1 cellular context compared by ENCODE assay signal in genomic region chr16:11915644-11916523, GRCh38.
A peak's percentile ranks its signal among the peaks of the same experiment; 100 is the strongest.
TF ChIP-seq lines count a peak whose summit lies in the region.

GSPT1 (minus strand) TSS chr16:11915956; CDS start chr16:11915720, 236 bp downstream.

TF ChIP-seq in HepG2, 621 proteins besides CTCF, POLR2A, EP300 and RAD21 (continued from another document and continues in another):
- TF ChIP-seq TAF15 (IDR thresholded peaks at IDR 0.05; ENCODE audit: low read depth, low read length, poor library complexity, severe bottlenecking) (peak; percentile 98), ZNF549 (CRISPR knock-in tag; IDR thresholded peaks at IDR 0.05) (no peak; the same call in 1 of the 2 replicates), TCF7 (IDR thresholded peaks at IDR 0.05; ENCODE audit: low read depth) (0 out of 2 replicates have a peak, but pooled peaks have one; percentile 7), ZKSCAN8 (CRISPR knock-in tag; IDR thresholded peaks at IDR 0.05; ENCODE audit: borderline replicate concordance) (peak; percentile 69; the same call in 1 of the 2 replicates), DNMT3B (CRISPR knock-in tag; conservative IDR thresholded peaks at IDR 0.05) (peak; percentile 84; the same call in 1 of the 2 replicates), TEAD3 (CRISPR knock-in tag; optimal IDR thresholded peaks at IDR 0.05; ENCODE audit: borderline replicate concordance) (peak; percentile 66), ZNF318 (CRISPR knock-in tag; IDR thresholded peaks at IDR 0.05) (peak; percentile 71), PREB (CRISPR knock-in tag; IDR thresholded peaks at IDR 0.05) (no peak), ZNF878 (CRISPR knock-in tag; IDR thresholded peaks at IDR 0.05) (peak; percentile 25; the same call in 1 of the 2 replicates), KDM5A (IDR thresholded peaks at IDR 0.05; ENCODE audit: borderline replicate concordance, low read length) (no peak; the same call in 1 of the 2 replicates), POLR2AphosphoS2 (IDR thresholded peaks at IDR 0.05; ENCODE audit: low read depth, low read length) (peak; percentile 44; the same call in 1 of the 2 replicates), HMGA1 (CRISPR knock-in tag; conservative IDR thresholded peaks at IDR 0.05) (no peak), ZNF550 (CRISPR knock-in tag; IDR thresholded peaks at IDR 0.05; ENCODE audit: borderline replicate concordance) (no peak), KDM1A (CRISPR knock-in tag; IDR thresholded peaks at IDR 0.05) (0 out of 2 replicates have a peak, but pooled peaks have one; percentile 39), SPEN (CRISPR knock-in tag; IDR thresholded peaks at IDR 0.05; ENCODE audit: low read depth) (peak; percentile 90), ZNF746 (CRISPR knock-in tag; IDR thresholded peaks at IDR 0.05) (peak; percentile 91), POLR2G (IDR thresholded peaks at IDR 0.05; ENCODE audit: low read depth, low read length) (peak; percentile 99), TBP (CRISPR knock-in tag; IDR thresholded peaks at IDR 0.05) (peak; percentile 91), CCDC6 (CRISPR knock-in tag; IDR thresholded peaks at IDR 0.05) (peak; percentile 36; the same call in 1 of the 2 replicates), ZNF570 (CRISPR knock-in tag; IDR thresholded peaks at IDR 0.05; ENCODE audit: borderline replicate concordance) (no peak; the same call in 1 of the 2 replicates), SOX5 (CRISPR knock-in tag; IDR thresholded peaks at IDR 0.05; ENCODE audit: borderline replicate concordance) (peak; percentile 72; the same call in 1 of the 2 replicates), ZNF761 (CRISPR knock-in tag; conservative IDR thresholded peaks at IDR 0.05) (peak; percentile 94), IRF2 (CRISPR knock-in tag; IDR thresholded peaks at IDR 0.05) (peak; percentile 99), PITX1 (CRISPR knock-in tag; IDR thresholded peaks at IDR 0.05) (peak; percentile 90), ARNTL (CRISPR knock-in tag; IDR thresholded peaks at IDR 0.05) (peak; percentile 87), NFE2L2 (IDR thresholded peaks at IDR 0.05; ENCODE audit: low read length) (no peak), ZNF773 (CRISPR knock-in tag; IDR thresholded peaks at IDR 0.05; ENCODE audit: borderline replicate concordance) (peak; percentile 81; the same call in 1 of the 2 replicates), HNRNPLL (IDR thresholded peaks at IDR 0.05; ENCODE audit: low read depth, low read length, poor library complexity, severe bottlenecking) (peak; percentile 84), SP2 (CRISPR knock-in tag; IDR thresholded peaks at IDR 0.05) (peak; percentile 69), ARHGAP35 (CRISPR knock-in tag; IDR thresholded peaks at IDR 0.05; ENCODE audit: borderline replicate concordance) (no peak; the same call in none of the 2 replicates), ZNF775 (CRISPR knock-in tag; IDR thresholded peaks at IDR 0.05; ENCODE audit: borderline replicate concordance) (peak; percentile 81)
- TF ChIP-seq, protein P1, sequence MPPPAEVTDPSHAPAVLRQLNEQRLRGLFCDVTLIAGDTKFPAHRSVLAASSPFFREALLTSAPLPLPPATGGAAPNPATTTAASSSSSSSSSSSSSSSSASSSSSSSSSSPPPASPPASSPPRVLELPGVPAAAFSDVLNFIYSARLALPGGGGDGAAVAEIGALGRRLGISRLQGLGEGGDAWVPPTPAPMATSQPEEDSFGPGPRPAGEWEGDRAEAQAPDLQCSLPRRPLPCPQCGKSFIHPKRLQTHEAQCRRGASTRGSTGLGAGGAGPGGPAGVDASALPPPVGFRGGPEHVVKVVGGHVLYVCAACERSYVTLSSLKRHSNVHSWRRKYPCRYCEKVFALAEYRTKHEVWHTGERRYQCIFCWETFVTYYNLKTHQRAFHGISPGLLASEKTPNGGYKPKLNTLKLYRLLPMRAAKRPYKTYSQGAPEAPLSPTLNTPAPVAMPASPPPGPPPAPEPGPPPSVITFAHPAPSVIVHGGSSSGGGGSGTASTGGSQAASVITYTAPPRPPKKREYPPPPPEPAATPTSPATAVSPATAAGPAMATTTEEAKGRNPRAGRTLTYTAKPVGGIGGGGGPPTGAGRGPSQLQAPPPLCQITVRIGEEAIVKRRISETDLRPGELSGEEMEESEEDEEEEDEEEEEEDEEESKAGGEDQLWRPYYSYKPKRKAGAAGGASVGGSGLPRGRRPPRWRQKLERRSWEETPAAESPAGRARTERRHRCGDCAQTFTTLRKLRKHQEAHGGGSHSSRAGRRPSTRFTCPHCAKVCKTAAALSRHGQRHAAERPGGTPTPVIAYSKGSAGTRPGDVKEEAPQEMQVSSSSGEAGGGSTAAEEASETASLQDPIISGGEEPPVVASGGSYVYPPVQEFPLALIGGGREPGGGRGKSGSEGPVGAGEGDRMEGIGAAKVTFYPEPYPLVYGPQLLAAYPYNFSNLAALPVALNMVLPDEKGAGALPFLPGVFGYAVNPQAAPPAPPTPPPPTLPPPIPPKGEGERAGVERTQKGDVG (CRISPR knock-in tag; IDR thresholded peaks at IDR 0.05; ENCODE audit: borderline replicate concordance), result peak; percentile 83; the same call in 1 of the 2 replicates
- TF ChIP-seq, protein P2, sequence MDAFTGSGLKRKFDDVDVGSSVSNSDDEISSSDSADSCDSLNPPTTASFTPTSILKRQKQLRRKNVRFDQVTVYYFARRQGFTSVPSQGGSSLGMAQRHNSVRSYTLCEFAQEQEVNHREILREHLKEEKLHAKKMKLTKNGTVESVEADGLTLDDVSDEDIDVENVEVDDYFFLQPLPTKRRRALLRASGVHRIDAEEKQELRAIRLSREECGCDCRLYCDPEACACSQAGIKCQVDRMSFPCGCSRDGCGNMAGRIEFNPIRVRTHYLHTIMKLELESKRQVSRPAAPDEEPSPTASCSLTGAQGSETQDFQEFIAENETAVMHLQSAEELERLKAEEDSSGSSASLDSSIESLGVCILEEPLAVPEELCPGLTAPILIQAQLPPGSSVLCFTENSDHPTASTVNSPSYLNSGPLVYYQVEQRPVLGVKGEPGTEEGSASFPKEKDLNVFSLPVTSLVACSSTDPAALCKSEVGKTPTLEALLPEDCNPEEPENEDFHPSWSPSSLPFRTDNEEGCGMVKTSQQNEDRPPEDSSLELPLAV (CRISPR knock-in tag; conservative IDR thresholded peaks at IDR 0.05; ENCODE audit: low read depth), result 0 out of 2 replicates have a peak, but pooled peaks have one; percentile 3
- TF ChIP-seq, protein P3, sequence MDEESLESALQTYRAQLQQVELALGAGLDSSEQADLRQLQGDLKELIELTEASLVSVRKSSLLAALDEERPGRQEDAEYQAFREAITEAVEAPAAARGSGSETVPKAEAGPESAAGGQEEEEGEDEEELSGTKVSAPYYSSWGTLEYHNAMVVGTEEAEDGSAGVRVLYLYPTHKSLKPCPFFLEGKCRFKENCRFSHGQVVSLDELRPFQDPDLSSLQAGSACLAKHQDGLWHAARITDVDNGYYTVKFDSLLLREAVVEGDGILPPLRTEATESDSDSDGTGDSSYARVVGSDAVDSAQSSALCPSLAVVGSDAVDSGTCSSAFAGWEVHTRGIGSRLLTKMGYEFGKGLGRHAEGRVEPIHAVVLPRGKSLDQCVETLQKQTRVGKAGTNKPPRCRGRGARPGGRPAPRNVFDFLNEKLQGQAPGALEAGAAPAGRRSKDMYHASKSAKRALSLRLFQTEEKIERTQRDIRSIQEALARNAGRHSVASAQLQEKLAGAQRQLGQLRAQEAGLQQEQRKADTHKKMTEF (CRISPR knock-in tag; IDR thresholded peaks at IDR 0.05), result peak; percentile 99
- TF ChIP-seq, protein P4, sequence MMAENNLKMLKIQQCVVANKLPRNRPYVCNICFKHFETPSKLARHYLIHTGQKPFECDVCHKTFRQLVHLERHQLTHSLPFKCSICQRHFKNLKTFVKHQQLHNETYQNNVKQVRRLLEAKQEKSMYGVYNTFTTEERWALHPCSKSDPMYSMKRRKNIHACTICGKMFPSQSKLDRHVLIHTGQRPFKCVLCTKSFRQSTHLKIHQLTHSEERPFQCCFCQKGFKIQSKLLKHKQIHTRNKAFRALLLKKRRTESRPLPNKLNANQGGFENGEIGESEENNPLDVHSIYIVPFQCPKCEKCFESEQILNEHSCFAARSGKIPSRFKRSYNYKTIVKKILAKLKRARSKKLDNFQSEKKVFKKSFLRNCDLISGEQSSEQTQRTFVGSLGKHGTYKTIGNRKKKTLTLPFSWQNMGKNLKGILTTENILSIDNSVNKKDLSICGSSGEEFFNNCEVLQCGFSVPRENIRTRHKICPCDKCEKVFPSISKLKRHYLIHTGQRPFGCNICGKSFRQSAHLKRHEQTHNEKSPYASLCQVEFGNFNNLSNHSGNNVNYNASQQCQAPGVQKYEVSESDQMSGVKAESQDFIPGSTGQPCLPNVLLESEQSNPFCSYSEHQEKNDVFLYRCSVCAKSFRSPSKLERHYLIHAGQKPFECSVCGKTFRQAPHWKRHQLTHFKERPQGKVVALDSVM (CRISPR knock-in tag; IDR thresholded peaks at IDR 0.05), result peak; percentile 77
- TF ChIP-seq, protein P5, sequence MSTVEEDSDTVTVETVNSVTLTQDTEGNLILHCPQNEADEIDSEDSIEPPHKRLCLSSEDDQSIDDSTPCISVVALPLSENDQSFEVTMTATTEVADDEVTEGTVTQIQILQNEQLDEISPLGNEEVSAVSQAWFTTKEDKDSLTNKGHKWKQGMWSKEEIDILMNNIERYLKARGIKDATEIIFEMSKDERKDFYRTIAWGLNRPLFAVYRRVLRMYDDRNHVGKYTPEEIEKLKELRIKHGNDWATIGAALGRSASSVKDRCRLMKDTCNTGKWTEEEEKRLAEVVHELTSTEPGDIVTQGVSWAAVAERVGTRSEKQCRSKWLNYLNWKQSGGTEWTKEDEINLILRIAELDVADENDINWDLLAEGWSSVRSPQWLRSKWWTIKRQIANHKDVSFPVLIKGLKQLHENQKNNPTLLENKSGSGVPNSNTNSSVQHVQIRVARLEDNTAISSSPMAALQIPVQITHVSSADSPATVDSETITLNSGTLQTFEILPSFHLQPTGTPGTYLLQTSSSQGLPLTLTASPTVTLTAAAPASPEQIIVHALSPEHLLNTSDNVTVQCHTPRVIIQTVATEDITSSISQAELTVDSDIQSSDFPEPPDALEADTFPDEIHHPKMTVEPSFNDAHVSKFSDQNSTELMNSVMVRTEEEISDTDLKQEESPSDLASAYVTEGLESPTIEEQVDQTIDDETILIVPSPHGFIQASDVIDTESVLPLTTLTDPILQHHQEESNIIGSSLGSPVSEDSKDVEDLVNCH (CRISPR knock-in tag; IDR thresholded peaks at IDR 0.05), result 0 out of 2 replicates have a peak, but pooled peaks have one; percentile 78
- TF ChIP-seq, protein P6, sequence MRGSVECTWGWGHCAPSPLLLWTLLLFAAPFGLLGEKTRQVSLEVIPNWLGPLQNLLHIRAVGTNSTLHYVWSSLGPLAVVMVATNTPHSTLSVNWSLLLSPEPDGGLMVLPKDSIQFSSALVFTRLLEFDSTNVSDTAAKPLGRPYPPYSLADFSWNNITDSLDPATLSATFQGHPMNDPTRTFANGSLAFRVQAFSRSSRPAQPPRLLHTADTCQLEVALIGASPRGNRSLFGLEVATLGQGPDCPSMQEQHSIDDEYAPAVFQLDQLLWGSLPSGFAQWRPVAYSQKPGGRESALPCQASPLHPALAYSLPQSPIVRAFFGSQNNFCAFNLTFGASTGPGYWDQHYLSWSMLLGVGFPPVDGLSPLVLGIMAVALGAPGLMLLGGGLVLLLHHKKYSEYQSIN (CRISPR knock-in tag; IDR thresholded peaks at IDR 0.05; ENCODE audit: borderline replicate concordance), result no peak
